13 cellular contexts compared by ENCODE assay signal in the genomic region with DNA sequence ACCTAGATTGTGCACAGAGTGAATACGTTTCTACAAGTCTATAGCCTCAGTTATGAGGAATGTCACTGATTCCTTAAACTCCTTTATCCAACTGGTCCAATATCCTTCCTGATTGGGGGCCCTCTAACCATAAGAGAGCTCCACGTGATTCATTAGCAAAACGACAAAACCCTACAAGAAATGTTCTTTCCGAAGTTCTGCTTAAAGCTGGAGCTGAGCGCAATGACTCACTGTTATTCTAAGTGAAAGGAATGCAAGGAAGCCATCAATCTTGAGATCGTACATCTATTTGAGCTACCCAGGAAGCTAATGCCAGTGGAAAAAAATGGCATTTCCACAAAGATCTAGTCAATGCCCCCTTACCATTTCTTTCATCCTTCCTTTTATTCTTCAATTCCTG.
DNase-seq lines count a peak whose midpoint lies in the region; ATAC-seq and TF ChIP-seq lines count a peak whose summit lies in the region.
"Had no signal": no experiment of that assay in that cellular context is flagged by ENCODE, and none has a peak within 500 bp of the region (broad histone marks: within the 10 kb centered on the region; RNA-seq: fewer than 3 reads in every experiment).

No MANE protein-coding gene starts in this region.

- H3K36me3 ChIP-seq in ascending aorta (no peaks in the 10 kb centered on the region), MM.1S (replicated peaks; ENCODE audit: insufficient read depth, low read length) (no peaks in the 10 kb centered on the region)
- H3K36me3 ChIP-seq: ovary had no signal

- no peaks in the 10 kb centered on the region for H3K27me3 ChIP-seq in ascending aorta
- H3K27me3 ChIP-seq in MM.1S (replicated peaks; ENCODE audit: insufficient read depth, low read length), result no peaks in the 10 kb centered on the region
- H3K27me3 ChIP-seq: ovary had no signal

- no peak overlapping the region for H3K4me2 ChIP-seq in MM.1S (ENCODE audit: low read depth, low read length)

- H2AFZ ChIP-seq in MM.1S (ENCODE audit: low read length), result no peak overlapping the region

- no peaks in the 10 kb centered on the region for H3K9me3 ChIP-seq in ascending aorta
- H3K9me3 ChIP-seq in MM.1S (replicated peaks; ENCODE audit: insufficient read depth, low read length), result no peaks in the 10 kb centered on the region
- H3K9me3 ChIP-seq: ovary had no signal

- no peak overlapping the region for H3K4me3 ChIP-seq in ascending aorta
- H3K4me3 ChIP-seq in MM.1S (ENCODE audit: low read length), result no peak overlapping the region
- H3K4me3 ChIP-seq: ovary had no signal

- H3K9me2 ChIP-seq in MM.1S (replicated peaks; ENCODE audit: insufficient read depth, low read length), result no peaks in the 10 kb centered on the region

- no peaks in the 10 kb centered on the region for H3K79me2 ChIP-seq in MM.1S (ENCODE audit: low read length)

- no peaks in the 10 kb centered on the region for H3K36me3 Mint-ChIP-seq in immature natural killer cell
- H3K36me3 Mint-ChIP-seq in activated CD4-positive, alpha-beta memory T cell treated with anti-CD3 and anti-CD28 coated beads, Interleukin-2, amount 10 ng/mL, durations not matched to agents 7 days and 5 days (ENCODE audit: low read depth), result no peaks in the 10 kb centered on the region

- no peak overlapping the region for H3K9ac ChIP-seq in MM.1S (ENCODE audit: low read length)

- DNase-seq in HCEC 1CT, result peak; percentile 83
- no peak for DNase-seq in ascending aorta (ENCODE audit: low spot score in 2 of 2)
- peak; percentile 74 for DNase-seq in glomerular visceral epithelial cell (ENCODE audit: extremely low spot score)
- peak; percentile 21 for DNase-seq in smooth muscle cell of the brain vasculature (ENCODE audit: low read depth, low spot score)
- no peak for DNase-seq in MM.1S
- no peak for DNase-seq in immature natural killer cell
- DNase-seq in activated CD4-positive, alpha-beta memory T cell treated with anti-CD3 and anti-CD28 coated beads, Interleukin-2, amount 10 ng/mL, durations not matched to agents 7 days and 5 days, result no peak
- DNase-seq: activated naive CD8-positive, alpha-beta T cell treated with anti-CD3 and anti-CD28 coated beads, Interleukin-2, amount 50 U/mL, for 24 hours; DMS 273 treated with DMSO at 0.1 percent for 48 hours; left colon; ovary had no signal

- H3K27ac ChIP-seq in ascending aorta (peak overlapping the region; percentile 27 to 58), MM.1S (ENCODE audit: low read length) (no peak overlapping the region)
- H3K27ac ChIP-seq: ovary had no signal

- H3K4me3 Mint-ChIP-seq in immature natural killer cell, result no peak overlapping the region
- H3K4me3 Mint-ChIP-seq in activated CD4-positive, alpha-beta memory T cell treated with anti-CD3 and anti-CD28 coated beads, Interleukin-2, amount 10 ng/mL, durations not matched to agents 7 days and 5 days, result no peak overlapping the region
- H3K4me3 Mint-ChIP-seq: activated naive CD8-positive, alpha-beta T cell treated with anti-CD3 and anti-CD28 coated beads, Interleukin-2, amount 50 U/mL, for 24 hours; stimulated activated naive CD8-positive, alpha-beta T cell treated with anti-CD3 and anti-CD28 coated beads, Interleukin-15, Interleukin-2, amounts not matched to agents 100 ng/mL and 50 ng/mL, for 24 hours had no signal

- H3K27ac Mint-ChIP-seq in immature natural killer cell, result no peak overlapping the region
- no peak overlapping the region for H3K27ac Mint-ChIP-seq in activated CD4-positive, alpha-beta memory T cell treated with anti-CD3 and anti-CD28 coated beads, Interleukin-2, amount 10 ng/mL, durations not matched to agents 7 days and 5 days
- H3K27ac Mint-ChIP-seq: activated naive CD8-positive, alpha-beta T cell treated with anti-CD3 and anti-CD28 coated beads, Interleukin-2, amount 50 U/mL, for 24 hours; stimulated activated naive CD8-positive, alpha-beta T cell treated with anti-CD3 and anti-CD28 coated beads, Interleukin-15, Interleukin-2, amounts not matched to agents 100 ng/mL and 50 ng/mL, for 24 hours had no signal

- H3K9me3 Mint-ChIP-seq in immature natural killer cell, result peaks cover 2 to 35% (median 14%) of the 10 kb centered on the region in 6 donors
- H3K9me3 Mint-ChIP-seq in activated CD4-positive, alpha-beta memory T cell treated with anti-CD3 and anti-CD28 coated beads, Interleukin-2, amount 10 ng/mL, durations not matched to agents 7 days and 5 days, result peaks cover 1% of the 10 kb centered on the region
- H3K9me3 Mint-ChIP-seq: activated naive CD8-positive, alpha-beta T cell treated with anti-CD3 and anti-CD28 coated beads, Interleukin-2, amount 50 U/mL, for 24 hours had no signal

- CTCF ChIA-PET in activated CD4-positive, alpha-beta memory T cell treated with anti-CD3 and anti-CD28 coated beads, Interleukin-2, amount 10 ng/mL, durations not matched to agents 7 days and 5 days (lab: Charles Lee), result no interaction called here

- H4K20me1 ChIP-seq in MM.1S (ENCODE audit: insufficient read depth, low read length), result no peaks in the 10 kb centered on the region

- POLR2A ChIA-PET in activated CD4-positive, alpha-beta memory T cell treated with anti-CD3 and anti-CD28 coated beads, Interleukin-2, amount 10 ng/mL, durations not matched to agents 7 days and 5 days (lab: Charles Lee), result no interaction called here

- intact Hi-C loops in ascending aorta (cut with DNase I), result no loop called here

- TF ChIP-seq CTCF in ascending aorta (IDR thresholded peaks at IDR 0.05) (no peak), MM.1S (IDR thresholded peaks at IDR 0.05; ENCODE audit: low read length) (no peak)

- no peaks in the 10 kb centered on the region for H3K4me1 Mint-ChIP-seq in immature natural killer cell
- no peaks in the 10 kb centered on the region for H3K4me1 Mint-ChIP-seq in activated CD4-positive, alpha-beta memory T cell treated with anti-CD3 and anti-CD28 coated beads, Interleukin-2, amount 10 ng/mL, durations not matched to agents 7 days and 5 days
- H3K4me1 Mint-ChIP-seq: activated naive CD8-positive, alpha-beta T cell treated with anti-CD3 and anti-CD28 coated beads, Interleukin-2, amount 50 U/mL, for 24 hours had no signal

- H3F3A ChIP-seq in MM.1S (ENCODE audit: insufficient read depth, low read length), result no peaks in the 10 kb centered on the region

- H3K4me1 ChIP-seq in ascending aorta, result peaks cover 0 to 23% of the 10 kb centered on the region in 2 donors
- no peaks in the 10 kb centered on the region for H3K4me1 ChIP-seq in MM.1S (ENCODE audit: low read length)

- peaks cover 0 to 1% (median 0%) of the 10 kb centered on the region in 3 donors for H3K27me3 Mint-ChIP-seq in immature natural killer cell (ENCODE audit: low read depth in 3 of 3)
- no peaks in the 10 kb centered on the region for H3K27me3 Mint-ChIP-seq in activated CD4-positive, alpha-beta memory T cell treated with anti-CD3 and anti-CD28 coated beads, Interleukin-2, amount 10 ng/mL, durations not matched to agents 7 days and 5 days
- H3K27me3 Mint-ChIP-seq: activated naive CD8-positive, alpha-beta T cell treated with anti-CD3 and anti-CD28 coated beads, Interleukin-2, amount 50 U/mL, for 24 hours; stimulated activated naive CD8-positive, alpha-beta T cell treated with anti-CD3 and anti-CD28 coated beads, Interleukin-15, Interleukin-2, amounts not matched to agents 100 ng/mL and 50 ng/mL, for 24 hours had no signal

- ATAC-seq in GM19328 (IDR thresholded peaks at IDR 0.05; ENCODE audit: unreplicated experiment), result no peak
- ATAC-seq: activated naive CD8-positive, alpha-beta T cell treated with anti-CD3 and anti-CD28 coated beads, Interleukin-2, amount 50 U/mL, for 24 hours; left colon had no signal

Comparison
In these comparisons a context has a peak if more than half of its experiments do, and no peak if none do; other contexts are left out.
1. DNase-seq: peak in HCEC 1CT (single experiment), glomerular visceral epithelial cell (single experiment) and smooth muscle cell of the brain vasculature (single experiment); none in ascending aorta (0 of 2), MM.1S (single experiment), immature natural killer cell (0 of 3) and activated CD4-positive, alpha-beta memory T cell treated with anti-CD3 and anti-CD28 coated beads, Interleukin-2, amount 10 ng/mL, durations not matched to agents 7 days and 5 days (single experiment).